13 cellular contexts compared by ENCODE assay signal in the genomic region with DNA sequence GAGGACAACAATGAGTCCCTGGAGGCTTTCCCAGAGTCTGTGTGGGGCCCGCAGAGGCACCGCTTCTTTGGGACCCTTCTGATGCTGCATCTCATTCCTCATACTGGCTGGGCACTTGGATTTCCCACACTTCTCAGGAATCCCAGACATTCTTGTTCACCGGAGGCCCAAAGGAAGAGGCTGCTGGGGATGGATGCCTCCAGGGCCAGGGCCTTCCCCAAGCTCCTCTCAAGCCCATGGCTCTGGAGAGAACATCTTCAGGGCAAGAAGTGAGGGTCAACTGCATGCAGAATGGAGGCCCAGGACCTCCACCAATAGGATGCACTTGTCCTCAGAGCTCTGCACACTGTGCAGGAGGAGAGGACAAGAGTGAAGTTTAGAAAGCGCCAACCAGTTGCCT. TPM values are rescaled to one million over a fixed set of nuclear protein-coding genes. Genes with fewer than 3 reads are reported as not detected.
DNase-seq lines count a peak whose midpoint lies in the region; ATAC-seq and TF ChIP-seq lines count a peak whose summit lies in the region.
"Had no signal": no experiment of that assay in that cellular context is flagged by ENCODE, and none has a peak within 500 bp of the region (broad histone marks: within the 10 kb centered on the region; RNA-seq: fewer than 3 reads in every experiment).

No MANE protein-coding gene starts in this region.

- H3K4me1 ChIP-seq in right cardiac atrium (ENCODE audit: control insufficient read depth, insufficient read depth, low read length), result peaks cover 61% of the 10 kb centered on the region
- peaks cover 44 to 46% of the 10 kb centered on the region in 2 donors for H3K4me1 ChIP-seq in gastrocnemius medialis
- H3K4me1 ChIP-seq in body of pancreas, result peaks cover 34% of the 10 kb centered on the region

- no peak for ATAC-seq in activated CD8-positive, alpha-beta memory T cell treated with anti-CD3 and anti-CD28 coated beads, Interleukin-2, amount 10 ng/mL, durations not matched to agents 7 days and 5 days
- no peak for ATAC-seq in right cardiac atrium
- ATAC-seq in gastrocnemius medialis, result no peak
- ATAC-seq in body of pancreas, result no peak
- ATAC-seq: activated naive CD8-positive, alpha-beta T cell treated with anti-CD3 and anti-CD28 coated beads, Interleukin-2, amount 50 U/mL, for 24 hours; foreskin keratinocyte; natural killer cell treated with Interleukin-12 subunit alpha and Interleukin-12 subunit beta and Interleukin-15 and Interleukin-18, amount 100 ng/mL, for 72 hours had no signal

- WGBS in right cardiac atrium, result 39% methylated on average over 4 of the region's 4 CpGs
- 73 to 84% methylated on average over 4 of the region's 4 CpGs for WGBS in body of pancreas, 2 donors

- no peak overlapping the region for H3K4me3 Mint-ChIP-seq in activated CD8-positive, alpha-beta memory T cell treated with anti-CD3 and anti-CD28 coated beads, Interleukin-2, amount 10 ng/mL, durations not matched to agents 7 days and 5 days
- H3K4me3 Mint-ChIP-seq in activated naive CD4-positive, alpha-beta T cell treated with anti-CD3 and anti-CD28 coated beads for 36 hours, result no peak overlapping the region
- H3K4me3 Mint-ChIP-seq: activated naive CD8-positive, alpha-beta T cell treated with anti-CD3 and anti-CD28 coated beads, Interleukin-2, amount 50 U/mL, for 24 hours; natural killer cell treated with Interleukin-12 subunit alpha and Interleukin-12 subunit beta and Interleukin-15 and Interleukin-18, amount 100 ng/mL, for 72 hours had no signal

- no peaks in the 10 kb centered on the region for H3K36me3 Mint-ChIP-seq in activated CD8-positive, alpha-beta memory T cell treated with anti-CD3 and anti-CD28 coated beads, Interleukin-2, amount 10 ng/mL, durations not matched to agents 7 days and 5 days
- no peaks in the 10 kb centered on the region for H3K36me3 Mint-ChIP-seq in activated naive CD4-positive, alpha-beta T cell treated with anti-CD3 and anti-CD28 coated beads for 36 hours (ENCODE audit: low read depth)
- H3K36me3 Mint-ChIP-seq: natural killer cell treated with Interleukin-12 subunit alpha and Interleukin-12 subunit beta and Interleukin-15 and Interleukin-18, amount 100 ng/mL, for 72 hours had no signal

- DNase-seq in AG04450 (ENCODE audit: low read depth, low spot score), result no peak
- peak; percentile 18 for DNase-seq in activated CD8-positive, alpha-beta memory T cell treated with anti-CD3 and anti-CD28 coated beads, Interleukin-2, amount 10 ng/mL, durations not matched to agents 7 days and 5 days
- DNase-seq in right cardiac atrium, result peak in 1 of 3 donors; percentile 41
- DNase-seq in gastrocnemius medialis, result no peak
- DNase-seq in GM10266 (ENCODE audit: extremely low spot score), result no peak
- no peak for DNase-seq in activated naive CD4-positive, alpha-beta T cell treated with anti-CD3 and anti-CD28 coated beads for 36 hours
- DNase-seq in body of pancreas, result no peak
- DNase-seq in NCI-H526 (lab: John Stamatoyannopoulos, UW), result no peak
- DNase-seq: activated naive CD8-positive, alpha-beta T cell treated with anti-CD3 and anti-CD28 coated beads, Interleukin-2, amount 50 U/mL, for 24 hours; foreskin keratinocyte; NCI-H1048 had no signal

- H3K27me3 ChIP-seq in AG04450 (ENCODE audit: control insufficient read depth, insufficient read depth, low read length), result no peaks in the 10 kb centered on the region
- no peaks in the 10 kb centered on the region for H3K27me3 ChIP-seq in right cardiac atrium (ENCODE audit: control insufficient read depth, insufficient read depth)
- no peaks in the 10 kb centered on the region for H3K27me3 ChIP-seq in gastrocnemius medialis
- H3K27me3 ChIP-seq in body of pancreas, result no peaks in the 10 kb centered on the region
- H3K27me3 ChIP-seq: foreskin keratinocyte had no signal

- intact Hi-C loops in right cardiac atrium (cut with DNase I), result loop anchor here in 1 of 4 donors (10.0 kb wide), 1 partner anchor 51 kb away; no protein-coding TSS in a partner anchor
- intact Hi-C loops in gastrocnemius medialis (cut with DNase I; ENCODE audit: low total_unique reads), result loop anchor here (5.0 kb wide), 1 partner anchor 33 kb away; a partner anchor contains a TSS
- intact Hi-C loops in activated naive CD4-positive, alpha-beta T cell treated with anti-CD3 and anti-CD28 coated beads for 36 hours (cut with micrococcal nuclease), result no loop called here
- intact Hi-C loops in body of pancreas (cut with DNase I), result no loop called here

- no peaks in the 10 kb centered on the region for H3K36me3 ChIP-seq in gastrocnemius medialis
- no peaks in the 10 kb centered on the region for H3K36me3 ChIP-seq in body of pancreas (replicated peaks in 1 of 2; ENCODE audit: insufficient read depth in 1 of 2, low read depth in 2 of 2)

- H3K9me3 Mint-ChIP-seq in activated CD8-positive, alpha-beta memory T cell treated with anti-CD3 and anti-CD28 coated beads, Interleukin-2, amount 10 ng/mL, durations not matched to agents 7 days and 5 days (ENCODE audit: low read depth), result no peaks in the 10 kb centered on the region
- H3K9me3 Mint-ChIP-seq in activated naive CD4-positive, alpha-beta T cell treated with anti-CD3 and anti-CD28 coated beads for 36 hours, result no peaks in the 10 kb centered on the region
- H3K9me3 Mint-ChIP-seq: activated naive CD8-positive, alpha-beta T cell treated with anti-CD3 and anti-CD28 coated beads, Interleukin-2, amount 50 U/mL, for 24 hours; natural killer cell treated with Interleukin-12 subunit alpha and Interleukin-12 subunit beta and Interleukin-15 and Interleukin-18, amount 100 ng/mL, for 72 hours had no signal

- CTCF ChIA-PET in AG04450 (lab: Charles Lee), result no interaction called here
- CTCF ChIA-PET in activated CD8-positive, alpha-beta memory T cell treated with anti-CD3 and anti-CD28 coated beads, Interleukin-2, amount 10 ng/mL, durations not matched to agents 7 days and 5 days (lab: Charles Lee), result no interaction called here
- CTCF ChIA-PET in activated naive CD4-positive, alpha-beta T cell treated with anti-CD3 and anti-CD28 coated beads for 36 hours (lab: Charles Lee), result no interaction called here

- TF ChIP-seq POLR2A in gastrocnemius medialis (IDR thresholded peaks at IDR 0.05) (no peak), body of pancreas (IDR thresholded peaks at IDR 0.05) (no peak)

- peaks cover 5% of the 10 kb centered on the region for H3K27me3 Mint-ChIP-seq in activated CD8-positive, alpha-beta memory T cell treated with anti-CD3 and anti-CD28 coated beads, Interleukin-2, amount 10 ng/mL, durations not matched to agents 7 days and 5 days
- H3K27me3 Mint-ChIP-seq in activated naive CD4-positive, alpha-beta T cell treated with anti-CD3 and anti-CD28 coated beads for 36 hours (ENCODE audit: low read depth), result no peaks in the 10 kb centered on the region
- H3K27me3 Mint-ChIP-seq: activated naive CD8-positive, alpha-beta T cell treated with anti-CD3 and anti-CD28 coated beads, Interleukin-2, amount 50 U/mL, for 24 hours; natural killer cell treated with Interleukin-12 subunit alpha and Interleukin-12 subunit beta and Interleukin-15 and Interleukin-18, amount 100 ng/mL, for 72 hours had no signal

- H3K27ac ChIP-seq in AG04450 (ENCODE audit: low read depth, low read length), result peak overlapping the region; percentile 57
- peak overlapping the region; percentile 96 for H3K27ac ChIP-seq in right cardiac atrium (ENCODE audit: low read length)
- H3K27ac ChIP-seq in gastrocnemius medialis, result peak overlapping the region; percentile 15 to 70 (median 41)
- peak overlapping the region in 1 of 4 donors; percentile 24 for H3K27ac ChIP-seq in body of pancreas
- H3K27ac ChIP-seq: foreskin keratinocyte, VCaP had no signal

- POLR2A ChIA-PET in AG04450 (lab: Yijun Ruan, JAX), result interaction anchor here (0.6 kb wide), 1 partner anchor 72 kb away, joined by 5 read pairs; no protein-coding TSS in a partner anchor

- no peak overlapping the region for H3K27ac Mint-ChIP-seq in activated CD8-positive, alpha-beta memory T cell treated with anti-CD3 and anti-CD28 coated beads, Interleukin-2, amount 10 ng/mL, durations not matched to agents 7 days and 5 days
- no peak overlapping the region for H3K27ac Mint-ChIP-seq in activated naive CD4-positive, alpha-beta T cell treated with anti-CD3 and anti-CD28 coated beads for 36 hours
- H3K27ac Mint-ChIP-seq: activated naive CD8-positive, alpha-beta T cell treated with anti-CD3 and anti-CD28 coated beads, Interleukin-2, amount 50 U/mL, for 24 hours; natural killer cell treated with Interleukin-12 subunit alpha and Interleukin-12 subunit beta and Interleukin-15 and Interleukin-18, amount 100 ng/mL, for 72 hours had no signal

- TF ChIP-seq CTCF in AG04450 (IDR thresholded peaks at IDR 0.05; ENCODE audit: low read depth, low read length), result no peak
- TF ChIP-seq CTCF in gastrocnemius medialis (IDR thresholded peaks at IDR 0.05 in 4 of 5, conservative IDR thresholded peaks at IDR 0.05 in 1 of 5), result no peak
- no peak for TF ChIP-seq CTCF in GM10266 (IDR thresholded peaks at IDR 0.05; ENCODE audit: control insufficient read depth, insufficient read depth, low read depth, missing control alignments)
- TF ChIP-seq CTCF in body of pancreas (IDR thresholded peaks at IDR 0.05), result no peak

- H3K4me3 ChIP-seq in AG04450 (ENCODE audit: low read depth, low read length) (no peak overlapping the region), right cardiac atrium (ENCODE audit: low read length) (no peak overlapping the region), gastrocnemius medialis (no peak overlapping the region), body of pancreas (no peak overlapping the region)

- in situ Hi-C loops in gastrocnemius medialis (cut with MboI; ENCODE audit: low sequenced_read_pairs in 4 of 4), result no loop called here

- H3K9me3 ChIP-seq in AG04450 (ENCODE audit: control insufficient read depth, insufficient read depth, low read length) (no peaks in the 10 kb centered on the region; the same call in 1 of the 2 replicates), right cardiac atrium (ENCODE audit: control insufficient read depth, low read length) (no peaks in the 10 kb centered on the region), gastrocnemius medialis (no peaks in the 10 kb centered on the region), body of pancreas (no peaks in the 10 kb centered on the region)

- H3K4me1 Mint-ChIP-seq in activated CD8-positive, alpha-beta memory T cell treated with anti-CD3 and anti-CD28 coated beads, Interleukin-2, amount 10 ng/mL, durations not matched to agents 7 days and 5 days, result peaks cover 9% of the 10 kb centered on the region
- no peaks in the 10 kb centered on the region for H3K4me1 Mint-ChIP-seq in activated naive CD4-positive, alpha-beta T cell treated with anti-CD3 and anti-CD28 coated beads for 36 hours (ENCODE audit: low read depth)

RNA-seq across cellular contexts. Expression of a gene that starts 34.6 kb away (rescaled TPM):
- polyA plus RNA-seq in AG04450 (2011; rRNA removed) (928 and 935 TPM in 2 replicates), right cardiac atrium (2,307 TPM)
- 350 and 365 TPM in 2 replicates for polyA minus RNA-seq in AG04450 (2011; rRNA and poly(A)+ RNA removed)
- total RNA-seq in activated CD8-positive, alpha-beta memory T cell treated with anti-CD3 and anti-CD28 coated beads, Interleukin-2, amount 10 ng/mL, durations not matched to agents 7 days and 5 days, result not detected
- total RNA-seq in right cardiac atrium (1,000 to 10,000 TPM; 2,567 to 3,299 (median 2,969) TPM), gastrocnemius medialis (10 to 100 TPM in 1 of 4 donors, 1 to 10 TPM in 3; 4.1 to 31.7 (median 7.2) TPM), body of pancreas (10 to 100 TPM; 14.5 to 25.9 TPM)
- total RNA-seq in activated naive CD4-positive, alpha-beta T cell treated with anti-CD3 and anti-CD28 coated beads for 36 hours, result not detected
- total RNA-seq: natural killer cell treated with Interleukin-12 subunit alpha and Interleukin-12 subunit beta and Interleukin-15 and Interleukin-18, amount 100 ng/mL, for 72 hours had no signal

Comparison
In these comparisons a context has a peak if more than half of its experiments do, and no peak if none do; other contexts are left out.
1. RNA of a gene that starts 34.6 kb away (total RNA-seq): 2,567 to 3,299 TPM in right cardiac atrium; 14.5 to 25.9 TPM in body of pancreas, 4.1 to 31.7 TPM in gastrocnemius medialis, not detected in activated CD8-positive, alpha-beta memory T cell treated with anti-CD3 and anti-CD28 coated beads, Interleukin-2, amount 10 ng/mL, durations not matched to agents 7 days and 5 days and not detected in activated naive CD4-positive, alpha-beta T cell treated with anti-CD3 and anti-CD28 coated beads for 36 hours; every median in the first group is over 10 times any median in the second.